Comparison of ENCODE assay signal across 1 cellular context in genomic region chr14:95535226-95536021, GRCh38.
A peak's percentile ranks its signal among the peaks of the same experiment; 100 is the strongest.
TF ChIP-seq lines count a peak whose summit lies in the region.

No MANE protein-coding gene starts in this region.

TF ChIP-seq in GM12878, 131 proteins besides CTCF, POLR2A, EP300 and RAD21 (continued from another document and continues in another):
- TF ChIP-seq ATF3 (IDR thresholded peaks at IDR 0.05; ENCODE audit: borderline replicate concordance, extremely low read depth, low read depth, low read length): no peak
- no peak for TF ChIP-seq IRF5 (IDR thresholded peaks at IDR 0.05; ENCODE audit: borderline replicate concordance)
- TF ChIP-seq FOXM1 (IDR thresholded peaks at IDR 0.05; ENCODE audit: low read depth, low read length): no peak
- TF ChIP-seq REST (IDR thresholded peaks at IDR 0.05; ENCODE audit: low read depth, low read length): no peak
- TF ChIP-seq, protein P1, sequence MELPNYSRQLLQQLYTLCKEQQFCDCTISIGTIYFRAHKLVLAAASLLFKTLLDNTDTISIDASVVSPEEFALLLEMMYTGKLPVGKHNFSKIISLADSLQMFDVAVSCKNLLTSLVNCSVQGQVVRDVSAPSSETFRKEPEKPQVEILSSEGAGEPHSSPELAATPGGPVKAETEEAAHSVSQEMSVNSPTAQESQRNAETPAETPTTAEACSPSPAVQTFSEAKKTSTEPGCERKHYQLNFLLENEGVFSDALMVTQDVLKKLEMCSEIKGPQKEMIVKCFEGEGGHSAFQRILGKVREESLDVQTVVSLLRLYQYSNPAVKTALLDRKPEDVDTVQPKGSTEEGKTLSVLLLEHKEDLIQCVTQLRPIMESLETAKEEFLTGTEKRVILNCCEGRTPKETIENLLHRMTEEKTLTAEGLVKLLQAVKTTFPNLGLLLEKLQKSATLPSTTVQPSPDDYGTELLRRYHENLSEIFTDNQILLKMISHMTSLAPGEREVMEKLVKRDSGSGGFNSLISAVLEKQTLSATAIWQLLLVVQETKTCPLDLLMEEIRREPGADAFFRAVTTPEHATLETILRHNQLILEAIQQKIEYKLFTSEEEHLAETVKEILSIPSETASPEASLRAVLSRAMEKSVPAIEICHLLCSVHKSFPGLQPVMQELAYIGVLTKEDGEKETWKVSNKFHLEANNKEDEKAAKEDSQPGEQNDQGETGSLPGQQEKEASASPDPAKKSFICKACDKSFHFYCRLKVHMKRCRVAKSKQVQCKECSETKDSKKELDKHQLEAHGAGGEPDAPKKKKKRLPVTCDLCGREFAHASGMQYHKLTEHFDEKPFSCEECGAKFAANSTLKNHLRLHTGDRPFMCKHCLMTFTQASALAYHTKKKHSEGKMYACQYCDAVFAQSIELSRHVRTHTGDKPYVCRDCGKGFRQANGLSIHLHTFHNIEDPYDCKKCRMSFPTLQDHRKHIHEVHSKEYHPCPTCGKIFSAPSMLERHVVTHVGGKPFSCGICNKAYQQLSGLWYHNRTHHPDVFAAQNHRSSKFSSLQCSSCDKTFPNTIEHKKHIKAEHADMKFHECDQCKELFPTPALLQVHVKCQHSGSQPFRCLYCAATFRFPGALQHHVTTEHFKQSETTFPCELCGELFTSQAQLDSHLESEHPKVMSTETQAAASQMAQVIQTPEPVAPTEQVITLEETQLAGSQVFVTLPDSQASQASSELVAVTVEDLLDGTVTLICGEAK (IDR thresholded peaks at IDR 0.05; ENCODE audit: borderline replicate concordance): no peak
- TF ChIP-seq E2F8 (IDR thresholded peaks at IDR 0.05; ENCODE audit: low read depth, partially characterized antibody): no peak
- TF ChIP-seq SMARCA5 (IDR thresholded peaks at IDR 0.05): peak; percentile 76; the same call in 1 of the 2 replicates
- TF ChIP-seq MYC (IDR thresholded peaks at IDR 0.05; ENCODE audit: insufficient read depth, insufficient read length, insufficient replicate concordance, low read length, severe bottlenecking): no peak
- TF ChIP-seq NRF1 (conservative IDR thresholded peaks at IDR 0.05; ENCODE audit: low read depth, low read length): no peak
- TF ChIP-seq TCF7 (IDR thresholded peaks at IDR 0.05; ENCODE audit: borderline replicate concordance): no peak
- TF ChIP-seq, protein P2, sequence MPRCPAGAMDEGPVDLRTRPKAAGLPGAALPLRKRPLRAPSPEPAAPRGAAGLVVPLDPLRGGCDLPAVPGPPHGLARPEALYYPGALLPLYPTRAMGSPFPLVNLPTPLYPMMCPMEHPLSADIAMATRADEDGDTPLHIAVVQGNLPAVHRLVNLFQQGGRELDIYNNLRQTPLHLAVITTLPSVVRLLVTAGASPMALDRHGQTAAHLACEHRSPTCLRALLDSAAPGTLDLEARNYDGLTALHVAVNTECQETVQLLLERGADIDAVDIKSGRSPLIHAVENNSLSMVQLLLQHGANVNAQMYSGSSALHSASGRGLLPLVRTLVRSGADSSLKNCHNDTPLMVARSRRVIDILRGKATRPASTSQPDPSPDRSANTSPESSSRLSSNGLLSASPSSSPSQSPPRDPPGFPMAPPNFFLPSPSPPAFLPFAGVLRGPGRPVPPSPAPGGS (IDR thresholded peaks at IDR 0.05; ENCODE audit: borderline replicate concordance, insufficient read depth, low read depth, low read length, poor library complexity, severe bottlenecking): no peak
- TF ChIP-seq FOXK2 (IDR thresholded peaks at IDR 0.05): no peak
- no peak; the same call in 1 of the 2 replicates for TF ChIP-seq BACH1 (IDR thresholded peaks at IDR 0.05; ENCODE audit: borderline replicate concordance)
- TF ChIP-seq MYB (IDR thresholded peaks at IDR 0.05; ENCODE audit: borderline replicate concordance, low read depth, low read length): no peak
- TF ChIP-seq SREBF1 (IDR thresholded peaks at IDR 0.05; ENCODE audit: low read length): no peak
- TF ChIP-seq POLR2AphosphoS5 (IDR thresholded peaks at IDR 0.05; ENCODE audit: low read length): no peak
- no peak for TF ChIP-seq BCL11A (IDR thresholded peaks at IDR 0.05; ENCODE audit: low read depth, low read length)
- TF ChIP-seq, protein P3, sequence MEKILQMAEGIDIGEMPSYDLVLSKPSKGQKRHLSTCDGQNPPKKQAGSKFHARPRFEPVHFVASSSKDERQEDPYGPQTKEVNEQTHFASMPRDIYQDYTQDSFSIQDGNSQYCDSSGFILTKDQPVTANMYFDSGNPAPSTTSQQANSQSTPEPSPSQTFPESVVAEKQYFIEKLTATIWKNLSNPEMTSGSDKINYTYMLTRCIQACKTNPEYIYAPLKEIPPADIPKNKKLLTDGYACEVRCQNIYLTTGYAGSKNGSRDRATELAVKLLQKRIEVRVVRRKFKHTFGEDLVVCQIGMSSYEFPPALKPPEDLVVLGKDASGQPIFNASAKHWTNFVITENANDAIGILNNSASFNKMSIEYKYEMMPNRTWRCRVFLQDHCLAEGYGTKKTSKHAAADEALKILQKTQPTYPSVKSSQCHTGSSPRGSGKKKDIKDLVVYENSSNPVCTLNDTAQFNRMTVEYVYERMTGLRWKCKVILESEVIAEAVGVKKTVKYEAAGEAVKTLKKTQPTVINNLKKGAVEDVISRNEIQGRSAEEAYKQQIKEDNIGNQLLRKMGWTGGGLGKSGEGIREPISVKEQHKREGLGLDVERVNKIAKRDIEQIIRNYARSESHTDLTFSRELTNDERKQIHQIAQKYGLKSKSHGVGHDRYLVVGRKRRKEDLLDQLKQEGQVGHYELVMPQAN (conservative IDR thresholded peaks at IDR 0.05): peak; percentile 27
- no peak for TF ChIP-seq MEF2B (IDR thresholded peaks at IDR 0.05; ENCODE audit: partially characterized antibody, poor library complexity, severe bottlenecking)
- TF ChIP-seq ZNF687 (IDR thresholded peaks at IDR 0.05): no peak
- TF ChIP-seq CBX5 (IDR thresholded peaks at IDR 0.05; ENCODE audit: low read depth): no peak
- no peak for TF ChIP-seq HSF1 (IDR thresholded peaks at IDR 0.05; ENCODE audit: low read depth, low read length)
- TF ChIP-seq RB1 (IDR thresholded peaks at IDR 0.05; ENCODE audit: borderline replicate concordance): no peak
- TF ChIP-seq STAT3 (IDR thresholded peaks at IDR 0.05; ENCODE audit: low read depth, low read length): no peak
- no peak for TF ChIP-seq SIN3A (IDR thresholded peaks at IDR 0.05; ENCODE audit: low read depth, low read length)
- TF ChIP-seq ZNF217 (IDR thresholded peaks at IDR 0.05): peak; percentile 29; the same call in 1 of the 2 replicates
- no peak for TF ChIP-seq ATF7 (IDR thresholded peaks at IDR 0.05; ENCODE audit: low read depth)
- peak; percentile 57; the same call in 1 of the 2 replicates for TF ChIP-seq GATAD2B (conservative IDR thresholded peaks at IDR 0.05; ENCODE audit: low read depth)
- TF ChIP-seq E4F1 (IDR thresholded peaks at IDR 0.05; ENCODE audit: borderline replicate concordance, partially characterized antibody): no peak
